39 cellular contexts compared by ENCODE assay signal in genomic region chr4:177453116-177453515, GRCh38.
"Had no signal": no experiment of that assay in that cellular context is flagged by ENCODE, and none has a peak within 500 bp of the region (broad histone marks: within the 10 kb centered on the region; RNA-seq: fewer than 3 reads in every experiment).

No MANE protein-coding gene starts in this region.

- H3K4me1 Mint-ChIP-seq: activated naive CD4-positive, alpha-beta T cell treated with anti-CD3 and anti-CD28 coated beads, Interleukin-2, amount 10 ng/mL, durations not matched to agents 7 days and 5 days; activated naive CD4-positive, alpha-beta T cell treated with anti-CD3 and anti-CD28 coated beads, Interleukin-2, amount 50 U/mL, for 24 hours; activated naive CD8-positive, alpha-beta T cell treated with anti-CD3 and anti-CD28 coated beads for 36 hours; central memory CD8-positive, alpha-beta T cell had no signal

- H3K27ac ChIP-seq: adrenal gland, ascending aorta, body of pancreas, brain microvascular endothelial cell, breast epithelium, cardiac muscle cell had no signal

- H3K27ac Mint-ChIP-seq: activated naive CD4-positive, alpha-beta T cell treated with anti-CD3 and anti-CD28 coated beads for 36 hours; activated naive CD4-positive, alpha-beta T cell treated with anti-CD3 and anti-CD28 coated beads, Interleukin-2, amount 10 ng/mL, durations not matched to agents 7 days and 5 days; activated naive CD4-positive, alpha-beta T cell treated with anti-CD3 and anti-CD28 coated beads, Interleukin-2, amount 50 U/mL, for 24 hours; activated naive CD4-positive, alpha-beta T cell treated with anti-CD3 and anti-CD28 coated beads, Interleukin-2, amount 50 U/mL, for 72 hours; activated naive CD8-positive, alpha-beta T cell; activated naive CD8-positive, alpha-beta T cell treated with anti-CD3 and anti-CD28 coated beads for 36 hours; activated naive CD8-positive, alpha-beta T cell treated with anti-CD3 and anti-CD28 coated beads, Interleukin-2, amount 10 ng/mL, durations not matched to agents 7 days and 5 days; activated naive CD8-positive, alpha-beta T cell treated with anti-CD3 and anti-CD28 coated beads, Interleukin-2, amount 50 U/mL, for 24 hours; activated T-helper 1 cell treated with anti-CD3 and anti-CD28 coated beads, Interleukin-12 subunit alpha, Interleukin-12 subunit beta, Interleukin-2, Interleukin-4 antibody, amounts not matched to agents 30 ng/mL and 10 ng/mL and 1 ng/mL, durations not matched to agents 14 hours and 24 hours and 36 hours; activated T-helper 17 cell treated with anti-CD3 and anti-CD28 coated beads, Interleukin-2, amount 50 U/mL, for 72 hours; activated T-helper 2 cell treated with anti-CD3 and anti-CD28 coated beads, Interferon-gamma antibody, Interleukin-2, Interleukin-4, amounts not matched to agents 10 μg/mL and 5 μg/mL and 100 μg/mL, durations not matched to agents 14 hours and 24 hours and 36 hours; brain had no signal

- H3K36me3 ChIP-seq: adrenal gland, ascending aorta, brain microvascular endothelial cell, breast epithelium, cardiac muscle cell had no signal

- H3K9me3 ChIP-seq: adrenal gland, ascending aorta, body of pancreas, breast epithelium had no signal

- H3K4me1 ChIP-seq: adrenal gland, ascending aorta, body of pancreas, breast epithelium had no signal

- H3K4me3 Mint-ChIP-seq: activated naive CD4-positive, alpha-beta T cell treated with anti-CD3 and anti-CD28 coated beads for 36 hours; activated naive CD4-positive, alpha-beta T cell treated with anti-CD3 and anti-CD28 coated beads, Interleukin-2, amount 10 ng/mL, durations not matched to agents 7 days and 5 days; activated naive CD4-positive, alpha-beta T cell treated with anti-CD3 and anti-CD28 coated beads, Interleukin-2, amount 50 U/mL, for 24 hours; activated naive CD8-positive, alpha-beta T cell; activated naive CD8-positive, alpha-beta T cell treated with anti-CD3 and anti-CD28 coated beads for 36 hours; activated naive CD8-positive, alpha-beta T cell treated with anti-CD3 and anti-CD28 coated beads, Interleukin-2, amount 10 ng/mL, durations not matched to agents 7 days and 5 days; activated naive CD8-positive, alpha-beta T cell treated with anti-CD3 and anti-CD28 coated beads, Interleukin-2, amount 50 U/mL, for 24 hours; activated T-cell treated with anti-CD3 and anti-CD28 coated beads, Interleukin-2, amount 50 U/mL, for 4 hours; activated T-cell treated with anti-CD3 and anti-CD28 coated beads, Interleukin-2, amount 50 U/mL, for 72 hours; activated T-helper 1 cell treated with anti-CD3 and anti-CD28 coated beads, Interleukin-12 subunit alpha, Interleukin-12 subunit beta, Interleukin-2, Interleukin-4 antibody, amounts not matched to agents 30 ng/mL and 10 ng/mL and 1 ng/mL, durations not matched to agents 14 hours and 24 hours and 36 hours; activated T-helper 17 cell treated with anti-CD3 and anti-CD28 coated beads, Interleukin-2, amount 50 U/mL, for 72 hours; brain; central memory CD8-positive, alpha-beta T cell had no signal

- H3K36me3 Mint-ChIP-seq: brain had no signal

- DNase-seq: activated effector memory CD4-positive, alpha-beta T cell treated with anti-CD3 and anti-CD28 coated beads, Interleukin-2, amount 50 U/mL, for 16 hours; activated effector memory CD4-positive, alpha-beta T cell treated with Interleukin-2 at 50 U/mL for 16 hours; activated gamma-delta T cell; activated gamma-delta T cell treated with Interleukin-2 at 50 U/mL for 16 hours; activated naive CD4-positive, alpha-beta T cell; activated naive CD4-positive, alpha-beta T cell treated with anti-CD3 and anti-CD28 coated beads for 36 hours; activated naive CD4-positive, alpha-beta T cell treated with anti-CD3 and anti-CD28 coated beads, Interleukin-2, amount 10 ng/mL, durations not matched to agents 7 days and 5 days; activated naive CD4-positive, alpha-beta T cell treated with anti-CD3 and anti-CD28 coated beads, Interleukin-2, amount 50 U/mL, for 16 hours; activated naive CD4-positive, alpha-beta T cell treated with Interleukin-2 at 50 U/mL for 16 hours; activated naive CD8-positive, alpha-beta T cell treated with anti-CD3 and anti-CD28 coated beads for 36 hours; activated naive CD8-positive, alpha-beta T cell treated with anti-CD3 and anti-CD28 coated beads, Interleukin-2, amount 10 ng/mL, durations not matched to agents 7 days and 5 days; activated naive CD8-positive, alpha-beta T cell treated with anti-CD3 and anti-CD28 coated beads, Interleukin-2, amount 50 U/mL, for 24 hours; activated T-cell treated with anti-CD3 and anti-CD28 coated beads, Interleukin-2, amount 50 U/mL, for 4 hours; activated T-cell treated with anti-CD3 and anti-CD28 coated beads, Interleukin-2, amount 50 U/mL, for 48 hours; activated T-cell treated with anti-CD3 and anti-CD28 coated beads, Interleukin-2, amount 50 U/mL, for 72 hours; adrenal gland; amniotic stem cell; amygdala; anterior cingulate cortex; aorta; body of pancreas; brain microvascular endothelial cell; caudate nucleus; central memory CD4-positive, alpha-beta T cell; cerebellar nuclear complex had no signal

- H3K9me3 Mint-ChIP-seq: activated naive CD4-positive, alpha-beta T cell treated with anti-CD3 and anti-CD28 coated beads for 36 hours; activated naive CD4-positive, alpha-beta T cell treated with anti-CD3 and anti-CD28 coated beads, Interleukin-2, amount 10 ng/mL, durations not matched to agents 7 days and 5 days; activated naive CD4-positive, alpha-beta T cell treated with anti-CD3 and anti-CD28 coated beads, Interleukin-2, amount 50 U/mL, for 24 hours; activated naive CD4-positive, alpha-beta T cell treated with anti-CD3 and anti-CD28 coated beads, Interleukin-2, amount 50 U/mL, for 72 hours; activated naive CD8-positive, alpha-beta T cell treated with anti-CD3 and anti-CD28 coated beads for 36 hours; activated naive CD8-positive, alpha-beta T cell treated with anti-CD3 and anti-CD28 coated beads, Interleukin-2, amount 10 ng/mL, durations not matched to agents 7 days and 5 days; activated naive CD8-positive, alpha-beta T cell treated with anti-CD3 and anti-CD28 coated beads, Interleukin-2, amount 50 U/mL, for 24 hours; activated T-cell treated with anti-CD3 and anti-CD28 coated beads, Interleukin-2, amount 50 U/mL, for 4 hours; activated T-cell treated with anti-CD3 and anti-CD28 coated beads, Interleukin-2, amount 50 U/mL, for 72 hours; activated T-helper 1 cell treated with anti-CD3 and anti-CD28 coated beads, Interleukin-12 subunit alpha, Interleukin-12 subunit beta, Interleukin-2, Interleukin-4 antibody, amounts not matched to agents 30 ng/mL and 10 ng/mL and 1 ng/mL, durations not matched to agents 14 hours and 24 hours and 36 hours; activated T-helper 17 cell treated with anti-CD3 and anti-CD28 coated beads, Interleukin-2, amount 50 U/mL, for 72 hours; activated T-helper 2 cell treated with anti-CD3 and anti-CD28 coated beads, Interferon-gamma antibody, Interleukin-2, Interleukin-4, amounts not matched to agents 10 μg/mL and 5 μg/mL and 100 μg/mL, durations not matched to agents 14 hours and 24 hours and 36 hours; brain; central memory CD8-positive, alpha-beta T cell had no signal

- H3K27me3 Mint-ChIP-seq: activated naive CD4-positive, alpha-beta T cell treated with anti-CD3 and anti-CD28 coated beads, Interleukin-2, amount 10 ng/mL, durations not matched to agents 7 days and 5 days; activated naive CD4-positive, alpha-beta T cell treated with anti-CD3 and anti-CD28 coated beads, Interleukin-2, amount 50 U/mL, for 24 hours; activated naive CD8-positive, alpha-beta T cell; activated naive CD8-positive, alpha-beta T cell treated with anti-CD3 and anti-CD28 coated beads for 36 hours; activated naive CD8-positive, alpha-beta T cell treated with anti-CD3 and anti-CD28 coated beads, Interleukin-2, amount 10 ng/mL, durations not matched to agents 7 days and 5 days; activated naive CD8-positive, alpha-beta T cell treated with anti-CD3 and anti-CD28 coated beads, Interleukin-2, amount 50 U/mL, for 24 hours; activated T-helper 17 cell treated with anti-CD3 and anti-CD28 coated beads, Interleukin-2, amount 50 U/mL, for 72 hours; brain; central memory CD8-positive, alpha-beta T cell had no signal

- H3K27me3 ChIP-seq: adrenal gland, ascending aorta, body of pancreas, brain microvascular endothelial cell, breast epithelium, cardiac muscle cell had no signal

- FAIRE-seq: astrocyte, bronchial epithelial cell, colon had no signal

- H3K4me3 ChIP-seq: adrenal gland, ascending aorta, body of pancreas, breast epithelium, cardiac muscle cell had no signal

- ATAC-seq: activated naive CD4-positive, alpha-beta T cell treated with anti-CD3 and anti-CD28 coated beads, Interleukin-2, amount 50 U/mL, for 72 hours; activated naive CD8-positive, alpha-beta T cell treated with anti-CD3 and anti-CD28 coated beads, Interleukin-2, amount 50 U/mL, for 24 hours; activated T-cell treated with anti-CD3 and anti-CD28 coated beads, Interleukin-2, amount 50 U/mL, for 4 hours; activated T-cell treated with anti-CD3 and anti-CD28 coated beads, Interleukin-2, amount 50 U/mL, for 72 hours; activated T-helper 17 cell treated with anti-CD3 and anti-CD28 coated beads, Interleukin-2, amount 50 U/mL, for 72 hours; body of pancreas had no signal
